37 cellular contexts compared by ENCODE assay signal in the genomic region with DNA sequence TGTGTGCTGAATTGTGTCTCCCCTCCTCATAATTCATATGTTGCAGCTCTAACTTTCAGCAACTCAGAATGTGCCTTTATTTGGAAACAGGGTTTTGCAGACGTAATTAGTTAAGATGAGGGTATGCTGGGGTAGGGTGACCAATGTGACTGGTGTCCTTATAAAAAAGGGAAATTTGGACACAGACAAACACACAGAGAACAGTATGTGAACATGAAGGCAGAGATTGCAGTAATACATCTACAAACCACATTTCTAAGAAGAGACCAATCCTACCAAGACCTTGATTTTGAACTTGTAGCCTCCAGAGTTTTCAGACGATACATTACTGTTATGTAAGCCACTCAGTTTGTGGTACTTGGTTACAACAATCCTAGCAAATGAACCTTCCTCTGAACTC.
"Had no signal": no experiment of that assay in that cellular context is flagged by ENCODE, and none has a peak within 500 bp of the region (broad histone marks: within the 10 kb centered on the region; RNA-seq: fewer than 3 reads in every experiment).

No MANE protein-coding gene starts in this region.

- H3K9me3 ChIP-seq: adrenal gland, ascending aorta, body of pancreas, breast epithelium had no signal

- H3K9me3 Mint-ChIP-seq: activated naive CD4-positive, alpha-beta T cell treated with anti-CD3 and anti-CD28 coated beads for 36 hours; activated naive CD8-positive, alpha-beta T cell treated with anti-CD3 and anti-CD28 coated beads, Interleukin-2, amount 50 U/mL, for 24 hours; activated T-cell treated with anti-CD3 and anti-CD28 coated beads, Interleukin-2, amount 50 U/mL, for 24 hours; activated T-helper 1 cell treated with anti-CD3 and anti-CD28 coated beads, Interleukin-12 subunit alpha, Interleukin-12 subunit beta, Interleukin-2, Interleukin-4 antibody, amounts not matched to agents 30 ng/mL and 10 ng/mL and 1 ng/mL, durations not matched to agents 14 hours and 24 hours and 36 hours had no signal

- H3K4me1 Mint-ChIP-seq: activated naive CD4-positive, alpha-beta T cell treated with anti-CD3 and anti-CD28 coated beads, Interleukin-2, amount 10 ng/mL, durations not matched to agents 7 days and 5 days; activated naive CD4-positive, alpha-beta T cell treated with anti-CD3 and anti-CD28 coated beads, Interleukin-2, amount 50 U/mL, for 24 hours; activated naive CD8-positive, alpha-beta T cell treated with anti-CD3 and anti-CD28 coated beads for 36 hours; activated naive CD8-positive, alpha-beta T cell treated with anti-CD3 and anti-CD28 coated beads, Interleukin-2, amount 10 ng/mL, durations not matched to agents 7 days and 5 days; activated naive CD8-positive, alpha-beta T cell treated with anti-CD3 and anti-CD28 coated beads, Interleukin-2, amount 50 U/mL, for 24 hours; activated T-helper 17 cell treated with anti-CD3 and anti-CD28 coated beads, Interleukin-2, amount 50 U/mL, for 72 hours; central memory CD8-positive, alpha-beta T cell had no signal

- H3K36me3 ChIP-seq: adrenal gland, ascending aorta, brain microvascular endothelial cell, breast epithelium, cardiac muscle cell had no signal

- DNase-seq: activated effector memory CD4-positive, alpha-beta T cell treated with anti-CD3 and anti-CD28 coated beads, Interleukin-2, amount 50 U/mL, for 16 hours; activated effector memory CD4-positive, alpha-beta T cell treated with Interleukin-2 at 50 U/mL for 16 hours; activated gamma-delta T cell; activated gamma-delta T cell treated with Interleukin-2 at 50 U/mL for 16 hours; activated naive CD4-positive, alpha-beta T cell; activated naive CD4-positive, alpha-beta T cell treated with anti-CD3 and anti-CD28 coated beads for 36 hours; activated naive CD4-positive, alpha-beta T cell treated with anti-CD3 and anti-CD28 coated beads, Interleukin-2, amount 10 ng/mL, durations not matched to agents 7 days and 5 days; activated naive CD4-positive, alpha-beta T cell treated with anti-CD3 and anti-CD28 coated beads, Interleukin-2, amount 50 U/mL, for 16 hours; activated naive CD4-positive, alpha-beta T cell treated with Interleukin-2 at 50 U/mL for 16 hours; activated naive CD8-positive, alpha-beta T cell treated with anti-CD3 and anti-CD28 coated beads for 36 hours; activated naive CD8-positive, alpha-beta T cell treated with anti-CD3 and anti-CD28 coated beads, Interleukin-2, amount 10 ng/mL, durations not matched to agents 7 days and 5 days; activated naive CD8-positive, alpha-beta T cell treated with anti-CD3 and anti-CD28 coated beads, Interleukin-2, amount 50 U/mL, for 24 hours; activated T-cell treated with anti-CD3 and anti-CD28 coated beads, Interleukin-2, amount 50 U/mL, for 1 hour; activated T-cell treated with anti-CD3 and anti-CD28 coated beads, Interleukin-2, amount 50 U/mL, for 24 hours; activated T-cell treated with anti-CD3 and anti-CD28 coated beads, Interleukin-2, amount 50 U/mL, for 4 hours; activated T-cell treated with anti-CD3 and anti-CD28 coated beads, Interleukin-2, amount 50 U/mL, for 48 hours; activated T-cell treated with anti-CD3 and anti-CD28 coated beads, Interleukin-2, amount 50 U/mL, for 72 hours; adrenal gland; amniotic stem cell; aorta; body of pancreas; brain microvascular endothelial cell; central memory CD4-positive, alpha-beta T cell; cerebellar nuclear complex had no signal

- ATAC-seq: activated naive CD4-positive, alpha-beta T cell treated with anti-CD3 and anti-CD28 coated beads, Interleukin-2, amount 50 U/mL, for 72 hours; activated naive CD8-positive, alpha-beta T cell treated with anti-CD3 and anti-CD28 coated beads, Interleukin-2, amount 50 U/mL, for 24 hours; activated T-cell treated with anti-CD3 and anti-CD28 coated beads, Interleukin-2, amount 50 U/mL, for 4 hours; activated T-cell treated with anti-CD3 and anti-CD28 coated beads, Interleukin-2, amount 50 U/mL, for 72 hours; activated T-helper 17 cell treated with anti-CD3 and anti-CD28 coated beads, Interleukin-2, amount 50 U/mL, for 72 hours had no signal

- H3K4me3 ChIP-seq: adrenal gland, ascending aorta, body of pancreas, breast epithelium, cardiac muscle cell had no signal

- H3K4me1 ChIP-seq: ascending aorta, body of pancreas, breast epithelium had no signal

- H3K36me3 Mint-ChIP-seq: activated naive CD4-positive, alpha-beta T cell treated with anti-CD3 and anti-CD28 coated beads, Interleukin-2, amount 10 ng/mL, durations not matched to agents 7 days and 5 days; activated naive CD4-positive, alpha-beta T cell treated with anti-CD3 and anti-CD28 coated beads, Interleukin-2, amount 50 U/mL, for 24 hours; activated naive CD4-positive, alpha-beta T cell treated with anti-CD3 and anti-CD28 coated beads, Interleukin-2, amount 50 U/mL, for 72 hours; activated naive CD8-positive, alpha-beta T cell; activated naive CD8-positive, alpha-beta T cell treated with anti-CD3 and anti-CD28 coated beads for 36 hours; activated naive CD8-positive, alpha-beta T cell treated with anti-CD3 and anti-CD28 coated beads, Interleukin-2, amount 10 ng/mL, durations not matched to agents 7 days and 5 days had no signal

- H3K27ac Mint-ChIP-seq: activated naive CD4-positive, alpha-beta T cell treated with anti-CD3 and anti-CD28 coated beads for 36 hours; activated naive CD4-positive, alpha-beta T cell treated with anti-CD3 and anti-CD28 coated beads, Interleukin-2, amount 10 ng/mL, durations not matched to agents 7 days and 5 days; activated naive CD4-positive, alpha-beta T cell treated with anti-CD3 and anti-CD28 coated beads, Interleukin-2, amount 50 U/mL, for 24 hours; activated naive CD4-positive, alpha-beta T cell treated with anti-CD3 and anti-CD28 coated beads, Interleukin-2, amount 50 U/mL, for 72 hours; activated naive CD8-positive, alpha-beta T cell; activated naive CD8-positive, alpha-beta T cell treated with anti-CD3 and anti-CD28 coated beads for 36 hours; activated naive CD8-positive, alpha-beta T cell treated with anti-CD3 and anti-CD28 coated beads, Interleukin-2, amount 10 ng/mL, durations not matched to agents 7 days and 5 days; activated naive CD8-positive, alpha-beta T cell treated with anti-CD3 and anti-CD28 coated beads, Interleukin-2, amount 50 U/mL, for 24 hours; activated T-cell treated with anti-CD3 and anti-CD28 coated beads, Interleukin-2, amount 50 U/mL, for 24 hours; activated T-cell treated with anti-CD3 and anti-CD28 coated beads, Interleukin-2, amount 50 U/mL, for 72 hours; activated T-helper 1 cell treated with anti-CD3 and anti-CD28 coated beads, Interleukin-12 subunit alpha, Interleukin-12 subunit beta, Interleukin-2, Interleukin-4 antibody, amounts not matched to agents 30 ng/mL and 10 ng/mL and 1 ng/mL, durations not matched to agents 14 hours and 24 hours and 36 hours; activated T-helper 17 cell treated with anti-CD3 and anti-CD28 coated beads, Interleukin-2, amount 50 U/mL, for 72 hours; activated T-helper 2 cell treated with anti-CD3 and anti-CD28 coated beads, Interferon-gamma antibody, Interleukin-2, Interleukin-4, amounts not matched to agents 10 μg/mL and 5 μg/mL and 100 μg/mL, durations not matched to agents 14 hours and 24 hours and 36 hours had no signal

- FAIRE-seq: astrocyte, bronchial epithelial cell had no signal

- H3K27me3 ChIP-seq: adrenal gland, ascending aorta, body of pancreas, brain microvascular endothelial cell, breast epithelium, cardiac muscle cell had no signal

- H3K4me3 Mint-ChIP-seq: activated naive CD4-positive, alpha-beta T cell treated with anti-CD3 and anti-CD28 coated beads for 36 hours; activated naive CD4-positive, alpha-beta T cell treated with anti-CD3 and anti-CD28 coated beads, Interleukin-2, amount 10 ng/mL, durations not matched to agents 7 days and 5 days; activated naive CD4-positive, alpha-beta T cell treated with anti-CD3 and anti-CD28 coated beads, Interleukin-2, amount 50 U/mL, for 24 hours; activated naive CD8-positive, alpha-beta T cell; activated naive CD8-positive, alpha-beta T cell treated with anti-CD3 and anti-CD28 coated beads for 36 hours; activated naive CD8-positive, alpha-beta T cell treated with anti-CD3 and anti-CD28 coated beads, Interleukin-2, amount 10 ng/mL, durations not matched to agents 7 days and 5 days; activated naive CD8-positive, alpha-beta T cell treated with anti-CD3 and anti-CD28 coated beads, Interleukin-2, amount 50 U/mL, for 24 hours; activated T-cell treated with anti-CD3 and anti-CD28 coated beads, Interleukin-2, amount 50 U/mL, for 24 hours; activated T-cell treated with anti-CD3 and anti-CD28 coated beads, Interleukin-2, amount 50 U/mL, for 4 hours; activated T-cell treated with anti-CD3 and anti-CD28 coated beads, Interleukin-2, amount 50 U/mL, for 72 hours; activated T-helper 1 cell treated with anti-CD3 and anti-CD28 coated beads, Interleukin-12 subunit alpha, Interleukin-12 subunit beta, Interleukin-2, Interleukin-4 antibody, amounts not matched to agents 30 ng/mL and 10 ng/mL and 1 ng/mL, durations not matched to agents 14 hours and 24 hours and 36 hours; activated T-helper 17 cell treated with anti-CD3 and anti-CD28 coated beads, Interleukin-2, amount 50 U/mL, for 72 hours; brain; central memory CD8-positive, alpha-beta T cell had no signal

- H3K27me3 Mint-ChIP-seq: activated naive CD4-positive, alpha-beta T cell treated with anti-CD3 and anti-CD28 coated beads, Interleukin-2, amount 10 ng/mL, durations not matched to agents 7 days and 5 days; activated naive CD4-positive, alpha-beta T cell treated with anti-CD3 and anti-CD28 coated beads, Interleukin-2, amount 50 U/mL, for 24 hours; activated naive CD8-positive, alpha-beta T cell; activated naive CD8-positive, alpha-beta T cell treated with anti-CD3 and anti-CD28 coated beads for 36 hours; activated naive CD8-positive, alpha-beta T cell treated with anti-CD3 and anti-CD28 coated beads, Interleukin-2, amount 10 ng/mL, durations not matched to agents 7 days and 5 days; activated T-cell treated with anti-CD3 and anti-CD28 coated beads, Interleukin-2, amount 50 U/mL, for 24 hours; activated T-helper 17 cell treated with anti-CD3 and anti-CD28 coated beads, Interleukin-2, amount 50 U/mL, for 72 hours; central memory CD8-positive, alpha-beta T cell had no signal

- H3K27ac ChIP-seq: adrenal gland, ascending aorta, body of pancreas, brain microvascular endothelial cell, breast epithelium, cardiac muscle cell had no signal
